1 cellular context compared by ENCODE assay signal in genomic region chr20:37837934-37838333, GRCh38.
TF ChIP-seq lines count a peak whose summit lies in the region.

No MANE protein-coding gene starts in this region.

TF ChIP-seq in SK-N-SH, 30 proteins besides CTCF, POLR2A, EP300 and RAD21 (continued from another document):
- no peak for TF ChIP-seq ZBTB33 (IDR thresholded peaks at IDR 0.05; ENCODE audit: borderline replicate concordance, low read depth)
- no peak for TF ChIP-seq RCOR1 (IDR thresholded peaks at IDR 0.05; ENCODE audit: low read length)
- TF ChIP-seq GATA2 (CRISPR knock-in tag; IDR thresholded peaks at IDR 0.05) = no peak
- TF ChIP-seq MEF2A (IDR thresholded peaks at IDR 0.05; ENCODE audit: borderline replicate concordance, low read depth) = no peak
- TF ChIP-seq MXI1 (IDR thresholded peaks at IDR 0.05; ENCODE audit: low read depth, low read length) = no peak
- no peak for TF ChIP-seq USF1 (IDR thresholded peaks at IDR 0.05; ENCODE audit: borderline replicate concordance, low read depth)
- no peak for TF ChIP-seq EZH2phosphoT487 (IDR thresholded peaks at IDR 0.05; ENCODE audit: borderline replicate concordance, low read depth)
- no peak for TF ChIP-seq FOSL2 (IDR thresholded peaks at IDR 0.05; ENCODE audit: borderline replicate concordance, low read depth)
- TF ChIP-seq RFX5 (IDR thresholded peaks at IDR 0.05; ENCODE audit: low read length) = no peak
- TF ChIP-seq, protein P1, sequence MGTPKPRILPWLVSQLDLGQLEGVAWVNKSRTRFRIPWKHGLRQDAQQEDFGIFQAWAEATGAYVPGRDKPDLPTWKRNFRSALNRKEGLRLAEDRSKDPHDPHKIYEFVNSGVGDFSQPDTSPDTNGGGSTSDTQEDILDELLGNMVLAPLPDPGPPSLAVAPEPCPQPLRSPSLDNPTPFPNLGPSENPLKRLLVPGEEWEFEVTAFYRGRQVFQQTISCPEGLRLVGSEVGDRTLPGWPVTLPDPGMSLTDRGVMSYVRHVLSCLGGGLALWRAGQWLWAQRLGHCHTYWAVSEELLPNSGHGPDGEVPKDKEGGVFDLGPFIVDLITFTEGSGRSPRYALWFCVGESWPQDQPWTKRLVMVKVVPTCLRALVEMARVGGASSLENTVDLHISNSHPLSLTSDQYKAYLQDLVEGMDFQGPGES (IDR thresholded peaks at IDR 0.05; ENCODE audit: low read depth, low read length) = no peak
